ENCODE assay signal across 9 cellular contexts in genomic region chr13:18961383-18962117, GRCh38.
"Had no signal": no experiment of that assay in that cellular context is flagged by ENCODE, and none has a peak within 500 bp of the region (broad histone marks: within the 10 kb centered on the region; RNA-seq: fewer than 3 reads in every experiment).

No MANE protein-coding gene starts in this region.

- H3K4me3 ChIP-seq: K562 had no signal

- H3K36me3 Mint-ChIP-seq: IgD-negative memory B cell had no signal

- H3K27ac ChIP-seq: HL-60, KMS-11 had no signal

- DNase-seq: IMR-90, KBM-7, KG1 had no signal

- H3K4me1 Mint-ChIP-seq: IgD-negative memory B cell had no signal

- H3K27ac Mint-ChIP-seq: IgD-negative memory B cell had no signal

- FAIRE-seq: HepG2, HTR-8/SVneo, K562 had no signal

- H3K4me2 ChIP-seq: KMS-11 had no signal
